Comparison of ENCODE assay signal across 11 cellular contexts in genomic region chr5:139961435-139962157, GRCh38.
DNase-seq lines count a peak whose midpoint lies in the region; ATAC-seq, FAIRE-seq and TF ChIP-seq lines count a peak whose summit lies in the region.
"Had no signal": no experiment of that assay in that cellular context is flagged by ENCODE, and none has a peak within 500 bp of the region (broad histone marks: within the 10 kb centered on the region; RNA-seq: fewer than 3 reads in every experiment).

No MANE protein-coding gene starts in this region.

- H3K9me3 ChIP-seq in kidney (ENCODE audit: control insufficient read depth in 1 of 2, low read length in 2 of 2) = no peaks in the 10 kb centered on the region
- H3K9me3 ChIP-seq: ascending aorta had no signal

- no peaks in the 10 kb centered on the region for H3K9me3 Mint-ChIP-seq in activated T-helper 17 cell treated with anti-CD3 and anti-CD28 coated beads, Interleukin-2, amount 50 U/mL, for 72 hours
- no peaks in the 10 kb centered on the region for H3K9me3 Mint-ChIP-seq in type B pancreatic cell

- H3K36me3 ChIP-seq in kidney (ENCODE audit: control insufficient read depth in 1 of 2, insufficient read depth in 2 of 2, low read length in 2 of 2) = no peaks in the 10 kb centered on the region
- H3K36me3 ChIP-seq: ascending aorta had no signal

- intact Hi-C loops in kidney (cut with DNase I) = no loop called here

- H3K27ac ChIP-seq in kidney (ENCODE audit: low read depth in 2 of 2, low read length in 2 of 2) = no peak overlapping the region
- H3K27ac ChIP-seq: ascending aorta had no signal

- H3K4me3 ChIP-seq in kidney (ENCODE audit: low read length in 2 of 2) = no peak overlapping the region
- H3K4me3 ChIP-seq: ascending aorta had no signal

- FAIRE-seq in kidney (lab: Jason Lieb, UNC) = no peak
- FAIRE-seq: A204.1, small intestine had no signal

- peak; percentile 36 for DNase-seq in activated CD8-positive, alpha-beta memory T cell treated with anti-CD3 and anti-CD28 coated beads, Interleukin-2, amount 50 U/mL, for 48 hours
- no peak for DNase-seq in activated CD8-positive, alpha-beta memory T cell treated with anti-CD3 and anti-CD28 coated beads for 24 hours
- DNase-seq in type B pancreatic cell (ENCODE audit: extremely low spot score, unreplicated experiment) (peak; percentile 37), NOMO-1 treated with dmso at 0.1 percent for 144 hours (lab: John Stamatoyannopoulos, UW; ENCODE audit: unreplicated experiment) (no peak), kidney (no peak), GM03348 (ENCODE audit: low spot score) (no peak)
- DNase-seq: small intestine had no signal

- no peak overlapping the region for H3K9ac ChIP-seq in kidney (ENCODE audit: low read length in 2 of 2)

- TF ChIP-seq CTCF in type B pancreatic cell (conservative IDR thresholded peaks at IDR 0.05) (no peak), kidney (IDR thresholded peaks at IDR 0.05; ENCODE audit: borderline replicate concordance, extremely low read depth, insufficient read depth) (no peak)

- no peak overlapping the region for H3K4me3 Mint-ChIP-seq in activated T-helper 17 cell treated with anti-CD3 and anti-CD28 coated beads, Interleukin-2, amount 50 U/mL, for 72 hours
- H3K4me3 Mint-ChIP-seq in type B pancreatic cell = no peak overlapping the region

- peak; percentile 52 for ATAC-seq in HG02885 (IDR thresholded peaks at IDR 0.05; ENCODE audit: poor library complexity, unreplicated experiment)
- ATAC-seq in activated T-helper 17 cell treated with anti-CD3 and anti-CD28 coated beads, Interleukin-2, amount 50 U/mL, for 72 hours (replicated peaks) = peak; percentile 61

- no peaks in the 10 kb centered on the region for H3K4me1 ChIP-seq in kidney (ENCODE audit: control insufficient read depth in 1 of 2, insufficient read depth in 1 of 2, low read depth in 1 of 2, low read length in 2 of 2)
- H3K4me1 ChIP-seq: ascending aorta had no signal

- no peaks in the 10 kb centered on the region for H3K36me3 Mint-ChIP-seq in activated T-helper 17 cell treated with anti-CD3 and anti-CD28 coated beads, Interleukin-2, amount 50 U/mL, for 72 hours (ENCODE audit: low read depth)
- H3K36me3 Mint-ChIP-seq in type B pancreatic cell = no peaks in the 10 kb centered on the region

- H3K27me3 Mint-ChIP-seq in activated T-helper 17 cell treated with anti-CD3 and anti-CD28 coated beads, Interleukin-2, amount 50 U/mL, for 72 hours = peaks cover 8% of the 10 kb centered on the region
- peaks cover 30% of the 10 kb centered on the region for H3K27me3 Mint-ChIP-seq in type B pancreatic cell

- H3K27ac Mint-ChIP-seq in activated T-helper 17 cell treated with anti-CD3 and anti-CD28 coated beads, Interleukin-2, amount 50 U/mL, for 72 hours = no peak overlapping the region
- H3K27ac Mint-ChIP-seq in type B pancreatic cell = no peak overlapping the region

- H3K4me1 Mint-ChIP-seq in activated T-helper 17 cell treated with anti-CD3 and anti-CD28 coated beads, Interleukin-2, amount 50 U/mL, for 72 hours = no peaks in the 10 kb centered on the region
- H3K4me1 Mint-ChIP-seq in type B pancreatic cell (ENCODE audit: unreplicated experiment) = no peaks in the 10 kb centered on the region

Comparison
In these comparisons a context has a peak if more than half of its experiments do, and no peak if none do; other contexts are left out.
1. DNase-seq: peak in activated CD8-positive, alpha-beta memory T cell treated with anti-CD3 and anti-CD28 coated beads, Interleukin-2, amount 50 U/mL, for 48 hours (single experiment) and type B pancreatic cell (single experiment); none in activated CD8-positive, alpha-beta memory T cell treated with anti-CD3 and anti-CD28 coated beads for 24 hours (single experiment), NOMO-1 treated with dmso at 0.1 percent for 144 hours (single experiment), kidney (single experiment) and GM03348 (single experiment).